In the genomic region with DNA sequence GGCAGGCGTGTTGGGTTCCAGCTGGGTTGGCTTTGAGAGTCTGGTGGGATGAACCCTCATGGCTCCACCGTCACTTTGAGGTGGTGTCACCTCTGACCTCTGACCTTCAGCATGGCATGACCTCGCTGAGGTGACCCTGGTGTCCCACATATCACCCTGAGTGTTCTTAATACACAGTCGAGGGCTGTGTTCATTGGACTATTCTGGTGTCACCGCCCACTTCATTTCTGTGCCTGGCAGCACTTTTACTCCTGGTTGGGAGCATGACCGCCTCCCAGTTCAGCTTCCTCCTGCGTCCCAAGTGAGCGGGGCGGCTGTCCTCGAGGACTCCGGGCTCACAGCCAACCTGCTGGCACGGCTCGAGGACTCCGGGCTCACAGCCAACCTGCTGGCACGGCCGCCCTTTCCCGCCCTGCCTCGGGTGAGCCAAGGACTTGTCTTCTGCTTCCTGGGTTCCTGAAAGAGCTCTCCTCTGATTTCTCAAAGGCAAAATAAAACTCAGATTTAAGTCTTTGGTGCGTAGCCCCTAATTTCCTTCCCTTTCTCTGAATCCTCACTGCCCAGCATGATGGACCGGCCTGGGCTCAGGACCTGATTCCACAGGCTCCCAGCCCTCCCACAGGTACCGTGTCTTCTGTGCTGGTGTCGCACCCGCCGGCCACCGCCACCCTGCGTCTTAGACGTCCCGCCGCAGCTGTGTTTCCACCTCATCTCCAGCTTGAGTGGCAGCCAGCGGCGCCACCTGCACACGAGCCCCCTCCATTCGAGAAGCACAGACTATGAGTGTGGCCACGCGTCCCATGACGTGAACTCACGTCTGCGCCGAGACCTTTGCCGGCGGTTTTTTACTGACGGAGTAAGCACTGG, we compare ENCODE assay signal across 8 cellular contexts. TPM values are rescaled to one million over a fixed set of nuclear protein-coding genes. Genes with fewer than 3 reads are reported as not detected.
DNase-seq lines count a peak whose midpoint lies in the region; ATAC-seq, FAIRE-seq and TF ChIP-seq lines count a peak whose summit lies in the region.

No MANE protein-coding gene starts in this region.

- H3K36me3 ChIP-seq in upper lobe of right lung: no peaks in the 10 kb centered on the region

- peak overlapping the region; percentile 55 for H3K27ac ChIP-seq in upper lobe of right lung

- DNase-seq in EL (peak; percentile 39), NCI-H226 (peak; percentile 73), cerebellar cortex (ENCODE audit: low spot score) (peak; percentile 83), left lobe of liver (ENCODE audit: low spot score) (peak; percentile 98), upper lobe of right lung (peak; percentile 96), GM19239 (ENCODE audit: insufficient read length, low spot score) (no peak), KBM-7 (no peak)

- in situ Hi-C loops in KBM-7 (cut with MboI; ENCODE audit: low pct_unique_long_range_greater_than_20kb, low sequenced_read_pairs): no loop called here

- no peaks in the 10 kb centered on the region for H3K9me3 ChIP-seq in upper lobe of right lung

- no peak for FAIRE-seq in GM19239 (lab: Jason Lieb, UNC)

- ATAC-seq in left lobe of liver (peak; percentile 90), upper lobe of right lung (peak; percentile 89), HG03571 (IDR thresholded peaks at IDR 0.05; ENCODE audit: unreplicated experiment) (no peak)

- H3K4me1 ChIP-seq in upper lobe of right lung: peaks cover 13% of the 10 kb centered on the region

- peak overlapping the region; percentile 25 for H3K4me3 ChIP-seq in upper lobe of right lung

- intact Hi-C loops in upper lobe of right lung (cut with DNase I): no loop called here

- TF ChIP-seq CTCF in upper lobe of right lung (IDR thresholded peaks at IDR 0.05): no peak

- H3K27me3 ChIP-seq in upper lobe of right lung: no peaks in the 10 kb centered on the region

RNA-seq across cellular contexts. Expression of gene ATP4B, which starts 10.4 kb away (rescaled TPM):
- not detected for total RNA-seq in left lobe of liver
- not detected for total RNA-seq in upper lobe of right lung

RNA-seq across cellular contexts. Expression of gene GRK1, which starts 19.4 kb away (rescaled TPM):
- not detected for total RNA-seq in left lobe of liver
- total RNA-seq in upper lobe of right lung: 0.09 TPM

Comparison
In these comparisons a context has a peak if more than half of its experiments do, and no peak if none do; other contexts are left out.
1. DNase-seq: peak in EL (single experiment), NCI-H226 (single experiment), cerebellar cortex (single experiment), left lobe of liver (single experiment) and upper lobe of right lung (single experiment); none in GM19239 (single experiment) and KBM-7 (single experiment).